ENCODE assay signal across 9 cellular contexts in the genomic region with DNA sequence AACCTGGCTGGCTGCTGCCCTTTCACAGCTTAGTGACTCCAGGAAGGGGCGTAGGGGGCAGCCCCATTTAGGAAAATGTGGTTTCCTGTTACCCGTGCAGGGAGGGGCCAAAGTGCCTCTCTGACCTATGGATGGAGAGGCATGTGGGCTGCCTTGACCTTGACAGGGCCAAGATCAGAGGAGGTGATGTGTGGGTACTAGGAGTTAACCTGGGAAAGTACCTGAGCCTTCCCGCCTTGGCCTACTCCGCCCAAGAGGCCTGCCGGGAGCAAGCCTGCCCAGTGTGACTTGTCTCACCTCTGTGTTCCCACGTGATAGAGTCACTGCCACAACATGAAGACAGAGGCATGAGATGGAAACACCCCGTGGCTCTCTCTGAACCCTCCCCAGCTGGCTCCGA.
DNase-seq lines count a peak whose midpoint lies in the region; ATAC-seq and TF ChIP-seq lines count a peak whose summit lies in the region.
"Had no signal": no experiment of that assay in that cellular context is flagged by ENCODE, and none has a peak within 500 bp of the region (broad histone marks: within the 10 kb centered on the region; RNA-seq: fewer than 3 reads in every experiment).

No MANE protein-coding gene starts in this region.

- H3K36me3 Mint-ChIP-seq in activated T-cell treated with anti-CD3 and anti-CD28 coated beads, Interleukin-2, amount 50 U/mL, for 24 hours (ENCODE audit: low read depth), result no peaks in the 10 kb centered on the region
- H3K36me3 Mint-ChIP-seq in central memory CD8-positive, alpha-beta T cell (ENCODE audit: insufficient read depth), result peaks cover 1% of the 10 kb centered on the region

- H3K4me3 ChIP-seq in NB4 (ENCODE audit: low read depth, low read length), result no peak overlapping the region
- H3K4me3 ChIP-seq: spleen had no signal

- TF ChIP-seq POLR2A in NB4 (IDR thresholded peaks at IDR 0.05; ENCODE audit: extremely low read depth, insufficient read length), result no peak

- H3K4me1 Mint-ChIP-seq in activated T-cell treated with anti-CD3 and anti-CD28 coated beads, Interleukin-2, amount 50 U/mL, for 24 hours (ENCODE audit: low read depth), result peaks cover 32% of the 10 kb centered on the region
- peaks cover 32% of the 10 kb centered on the region for H3K4me1 Mint-ChIP-seq in central memory CD8-positive, alpha-beta T cell

- peak overlapping the region; percentile 10 for H3K4me3 Mint-ChIP-seq in activated T-cell treated with anti-CD3 and anti-CD28 coated beads, Interleukin-2, amount 50 U/mL, for 24 hours
- H3K4me3 Mint-ChIP-seq in central memory CD8-positive, alpha-beta T cell, result no peak overlapping the region

- H3K27me3 Mint-ChIP-seq in activated T-cell treated with anti-CD3 and anti-CD28 coated beads, Interleukin-2, amount 50 U/mL, for 24 hours, result no peaks in the 10 kb centered on the region
- H3K27me3 Mint-ChIP-seq in central memory CD8-positive, alpha-beta T cell, result no peaks in the 10 kb centered on the region

- ATAC-seq in central memory CD8-positive, alpha-beta T cell (replicated peaks; ENCODE audit: extremely low read depth, poor library complexity, severe bottlenecking), result peak; percentile 28
- ATAC-seq in GM18511 (IDR thresholded peaks at IDR 0.05; ENCODE audit: unreplicated experiment), result no peak

- DNase-seq in activated T-cell treated with anti-CD3 and anti-CD28 coated beads, Interleukin-2, amount 50 U/mL, for 24 hours, result peak; percentile 51
- DNase-seq in activated T-cell treated with anti-CD3 and anti-CD28 coated beads for 4 hours, result no peak
- DNase-seq in NB4 (ENCODE audit: low read depth), result peak; percentile 37
- no peak for DNase-seq in central memory CD8-positive, alpha-beta T cell (ENCODE audit: low spot score in 2 of 2)
- peak; percentile 31 to 57 for DNase-seq in stimulated activated CD8-positive, alpha-beta memory T cell treated with anti-CD3 and anti-CD28 coated beads, Interleukin-15, amount 100 ng/mL, for 48 hours (ENCODE audit: low read depth in 2 of 2)
- DNase-seq in SHP77 treated with DMSO at 0.1 percent for 48 hours (lab: John Stamatoyannopoulos, UW), result no peak
- no peak for DNase-seq in RKO (ENCODE audit: low spot score)
- DNase-seq: spleen had no signal

- H3K27ac Mint-ChIP-seq in activated T-cell treated with anti-CD3 and anti-CD28 coated beads, Interleukin-2, amount 50 U/mL, for 24 hours, result peak overlapping the region; percentile 71
- no peak overlapping the region for H3K27ac Mint-ChIP-seq in central memory CD8-positive, alpha-beta T cell (ENCODE audit: low read depth)

- H3K9me3 Mint-ChIP-seq in activated T-cell treated with anti-CD3 and anti-CD28 coated beads, Interleukin-2, amount 50 U/mL, for 24 hours, result no peaks in the 10 kb centered on the region
- H3K9me3 Mint-ChIP-seq in central memory CD8-positive, alpha-beta T cell, result no peaks in the 10 kb centered on the region

- TF ChIP-seq CTCF in NB4 (IDR thresholded peaks at IDR 0.05; ENCODE audit: low read depth, low read length), result no peak

Comparison
In these comparisons a context has a peak if more than half of its experiments do, and no peak if none do; other contexts are left out.
1. DNase-seq: peak in activated T-cell treated with anti-CD3 and anti-CD28 coated beads, Interleukin-2, amount 50 U/mL, for 24 hours (single experiment), NB4 (single experiment) and stimulated activated CD8-positive, alpha-beta memory T cell treated with anti-CD3 and anti-CD28 coated beads, Interleukin-15, amount 100 ng/mL, for 48 hours (2 of 2); none in activated T-cell treated with anti-CD3 and anti-CD28 coated beads for 4 hours (single experiment), central memory CD8-positive, alpha-beta T cell (0 of 2), SHP77 treated with DMSO at 0.1 percent for 48 hours (single experiment) and RKO (single experiment).